In genomic region chr12:27821259-27821973, GRCh38 we compare ENCODE assay signal across 9 cellular contexts. TPM values are rescaled to one million over a fixed set of nuclear protein-coding genes. Genes with fewer than 3 reads are reported as not detected.
DNase-seq lines count a peak whose midpoint lies in the region; ATAC-seq and TF ChIP-seq lines count a peak whose summit lies in the region.
"Had no signal": no experiment of that assay in that cellular context is flagged by ENCODE, and none has a peak within 500 bp of the region (broad histone marks: within the 10 kb centered on the region; RNA-seq: fewer than 3 reads in every experiment).

No MANE protein-coding gene starts in this region.

- no peak overlapping the region for H3K27ac ChIP-seq in parathyroid adenoma
- H3K27ac ChIP-seq: BLaER1 had no signal

- H3K9ac ChIP-seq in NT2/D1 (ENCODE audit: insufficient read length, low read depth) (no peak overlapping the region), parathyroid adenoma (no peak overlapping the region)
- H3K9ac ChIP-seq: BLaER1 had no signal

- no peaks in the 10 kb centered on the region for H3K79me2 ChIP-seq in parathyroid adenoma

- peak overlapping the region; percentile 55 for H3K4me3 Mint-ChIP-seq in activated T-helper 17 cell treated with anti-CD3 and anti-CD28 coated beads, Interleukin-2, amount 50 U/mL, for 72 hours

- peaks cover 3% of the 10 kb centered on the region for H3K27me3 Mint-ChIP-seq in activated T-helper 17 cell treated with anti-CD3 and anti-CD28 coated beads, Interleukin-2, amount 50 U/mL, for 72 hours

- H3K9me3 ChIP-seq in NT2/D1 (ENCODE audit: insufficient read depth, low read length) (peaks cover 13% of the 10 kb centered on the region), parathyroid adenoma (ENCODE audit: control insufficient read depth, low read length) (no peaks in the 10 kb centered on the region)
- H3K9me3 ChIP-seq: BLaER1 had no signal

- no peaks in the 10 kb centered on the region for H3K9me3 Mint-ChIP-seq in activated T-helper 17 cell treated with anti-CD3 and anti-CD28 coated beads, Interleukin-2, amount 50 U/mL, for 72 hours

- H3K4me3 ChIP-seq in NT2/D1 (ENCODE audit: insufficient read length, low read depth), result no peak overlapping the region
- no peak overlapping the region for H3K4me3 ChIP-seq in parathyroid adenoma (ENCODE audit: low read depth, low read length)
- H3K4me3 ChIP-seq: BLaER1 had no signal

- no peak overlapping the region for H3K4me2 ChIP-seq in parathyroid adenoma (ENCODE audit: low read length)
- H3K4me2 ChIP-seq: BLaER1 had no signal

- H3K36me3 ChIP-seq in NT2/D1 (ENCODE audit: insufficient read depth, insufficient read length, low read length) (no peaks in the 10 kb centered on the region), parathyroid adenoma (ENCODE audit: control insufficient read depth, insufficient read depth, low read length) (no peaks in the 10 kb centered on the region)
- H3K36me3 ChIP-seq: BLaER1 had no signal

- H3K4me1 ChIP-seq in NT2/D1 (ENCODE audit: insufficient read depth, insufficient read length) (no peaks in the 10 kb centered on the region), parathyroid adenoma (peaks cover 3% of the 10 kb centered on the region)
- H3K4me1 ChIP-seq: BLaER1 had no signal

- peak overlapping the region; percentile 53 for H2AFZ ChIP-seq in parathyroid adenoma

- H3K27ac Mint-ChIP-seq in activated T-helper 17 cell treated with anti-CD3 and anti-CD28 coated beads, Interleukin-2, amount 50 U/mL, for 72 hours, result peak overlapping the region; percentile 93

- no peak for ATAC-seq in activated T-helper 17 cell treated with anti-CD3 and anti-CD28 coated beads, Interleukin-2, amount 50 U/mL, for 72 hours (replicated peaks)
- no peak for ATAC-seq in HG03342 (IDR thresholded peaks at IDR 0.05; ENCODE audit: unreplicated experiment)

- DNase-seq in DMS 273 (lab: John Stamatoyannopoulos, UW; ENCODE audit: unreplicated experiment) (peak; percentile 79), DMS 273 treated with DMSO at 0.1 percent for 48 hours (lab: John Stamatoyannopoulos, UW) (no peak), HK-2 (ENCODE audit: unreplicated experiment) (peak; percentile 33), NT2/D1 (ENCODE audit: low read depth, low spot score) (peak; percentile 95), foreskin melanocyte (peak; percentile 76)

- H3K27me3 ChIP-seq in NT2/D1 (ENCODE audit: insufficient read depth, insufficient read length) (no peaks in the 10 kb centered on the region), parathyroid adenoma (ENCODE audit: control insufficient read depth, insufficient read depth, low read length) (no peaks in the 10 kb centered on the region)
- H3K27me3 ChIP-seq: BLaER1 had no signal

- peak; percentile 84 for TF ChIP-seq CTCF in parathyroid adenoma (IDR thresholded peaks at IDR 0.05)

- peaks cover 6% of the 10 kb centered on the region for H3K36me3 Mint-ChIP-seq in activated T-helper 17 cell treated with anti-CD3 and anti-CD28 coated beads, Interleukin-2, amount 50 U/mL, for 72 hours (ENCODE audit: low read depth)

- peaks cover 29% of the 10 kb centered on the region for H3K4me1 Mint-ChIP-seq in activated T-helper 17 cell treated with anti-CD3 and anti-CD28 coated beads, Interleukin-2, amount 50 U/mL, for 72 hours

RNA-seq across cellular contexts. Expression of gene MANSC4, which starts 41.4 kb away (rescaled TPM):
- not detected for total RNA-seq in activated T-helper 17 cell treated with anti-CD3 and anti-CD28 coated beads, Interleukin-2, amount 50 U/mL, for 72 hours

RNA-seq across cellular contexts. Expression of gene KLHL42, which starts 41.4 kb away (rescaled TPM):
- total RNA-seq in activated T-helper 17 cell treated with anti-CD3 and anti-CD28 coated beads, Interleukin-2, amount 50 U/mL, for 72 hours, result 10 to 100 TPM in 1 of 2 donors, 1 to 10 TPM in 1; 9.6 to 12.2 TPM
